ENCODE assay signal across 18 cellular contexts in the genomic region with DNA sequence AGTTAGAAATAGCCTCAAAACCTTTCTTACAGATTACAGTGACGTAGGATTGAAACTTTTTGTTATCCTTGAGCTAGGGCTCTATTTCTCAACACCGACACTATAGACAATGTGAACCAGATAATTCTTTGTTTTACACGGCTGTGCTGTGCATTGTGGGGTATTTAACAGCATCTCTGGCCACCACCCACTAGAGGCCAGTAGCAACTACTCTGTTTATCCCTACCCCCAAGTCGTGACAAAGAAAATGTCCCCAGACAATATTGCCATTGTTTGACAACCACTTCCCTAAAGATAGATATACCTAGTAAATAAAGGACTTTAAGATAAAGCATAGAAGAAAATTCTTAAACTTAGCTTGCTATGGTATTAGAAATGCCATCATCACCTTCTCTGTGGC.
DNase-seq lines count a peak whose midpoint lies in the region; ATAC-seq and TF ChIP-seq lines count a peak whose summit lies in the region.
"Had no signal": no experiment of that assay in that cellular context is flagged by ENCODE, and none has a peak within 500 bp of the region (broad histone marks: within the 10 kb centered on the region; RNA-seq: fewer than 3 reads in every experiment).

No MANE protein-coding gene starts in this region.

- no peak overlapping the region for H3K4ac ChIP-seq in mesendoderm (ENCODE audit: low read depth, low read length)

- H2BK5ac ChIP-seq in mesendoderm (ENCODE audit: low read length), result no peak overlapping the region

- BruUV-seq in HCT116 (replicated peaks; lab: Mats Ljungman, UMichigan), result no TSS peak

- ATAC-seq in GM18868 (IDR thresholded peaks at IDR 0.05; ENCODE audit: unreplicated experiment) (peak; percentile 56), HCT116 (peak; percentile 62; the same call in 1 of the 2 replicates), HG03432 (IDR thresholded peaks at IDR 0.05; ENCODE audit: unreplicated experiment) (peak; percentile 53)
- ATAC-seq: body of pancreas, gastrocnemius medialis, left ventricle myocardium superior had no signal

- no peaks in the 10 kb centered on the region for H4K20me1 ChIP-seq in HCT116 (ENCODE audit: insufficient read depth)

- no peak overlapping the region for H3K18ac ChIP-seq in mesendoderm (ENCODE audit: low read length)

- no peak overlapping the region for H3K9ac ChIP-seq in HCT116 (ENCODE audit: low read length)
- no peak overlapping the region for H3K9ac ChIP-seq in mesendoderm (ENCODE audit: low read length)

- H3K27me3 ChIP-seq in HCT116 (ENCODE audit: insufficient read depth, low read length), result no peaks in the 10 kb centered on the region
- no peaks in the 10 kb centered on the region for H3K27me3 ChIP-seq in mesendoderm (ENCODE audit: insufficient read depth, low read length, poor library complexity)
- no peaks in the 10 kb centered on the region for H3K27me3 ChIP-seq in testis
- H3K27me3 ChIP-seq: body of pancreas, gastrocnemius medialis, ovary, tibial artery had no signal

- no peaks in the 10 kb centered on the region for H3K9me3 ChIP-seq in HCT116 (ENCODE audit: control insufficient read depth in 1 of 2, insufficient read depth in 1 of 2, low read depth in 1 of 2, low read length in 2 of 2)
- no peaks in the 10 kb centered on the region for H3K9me3 ChIP-seq in testis
- H3K9me3 ChIP-seq: body of pancreas, gastrocnemius medialis, ovary, tibial artery had no signal

- peak overlapping the region; percentile 90 for H2AFZ ChIP-seq in HCT116 (ENCODE audit: low read depth, low read length, poor library complexity, severe bottlenecking)

- no peak overlapping the region for H2BK120ac ChIP-seq in mesendoderm (ENCODE audit: low read depth, low read length)

- no CpG with 5 or more reads among the region's 4 CpGs for WGBS in mesendoderm (ENCODE audit: extremely low coverage, insufficient coverage, low lambda C conversion rate)
- 90 to 94% methylated on average over 4 of the region's 4 CpGs for WGBS in testis, 2 donors

- H3K79me2 ChIP-seq in HCT116 (ENCODE audit: insufficient read depth, low read length) (no peaks in the 10 kb centered on the region), mesendoderm (ENCODE audit: control insufficient read depth, insufficient read depth, low read length) (no peaks in the 10 kb centered on the region)

- intact Hi-C loops in HCT116 (cut with micrococcal nuclease), result no loop called here
- intact Hi-C loops in testis (cut with DNase I; ENCODE audit: low total_unique reads), result no loop called here
- intact Hi-C loops in cardiac septum (cut with DNase I), result no loop called here

- POLR2A ChIA-PET in HCT116 (lab: Charles Lee), result no interaction called here

- no peak overlapping the region for H2BK15ac ChIP-seq in mesendoderm (replicated peaks; ENCODE audit: low read depth)

- H3K79me1 ChIP-seq in mesendoderm (ENCODE audit: low read length), result no peaks in the 10 kb centered on the region

- H4K5ac ChIP-seq in mesendoderm (ENCODE audit: low read length), result no peak overlapping the region

- H3K4me1 ChIP-seq in HCT116 (ENCODE audit: control insufficient read depth in 1 of 2, insufficient read depth in 2 of 2, low read length in 2 of 2) (peaks cover 25 to 58% of the 10 kb centered on the region in 2 experiments), mesendoderm (ENCODE audit: control insufficient read depth, low read depth, low read length) (no peaks in the 10 kb centered on the region), testis (no peaks in the 10 kb centered on the region)
- H3K4me1 ChIP-seq: body of pancreas, gastrocnemius medialis, tibial artery had no signal

- DNase-seq in HCT116 (ENCODE audit: low read depth, low spot score) (no peak), mesendoderm (peak; percentile 42), T-helper 9 cell (no peak), testis (no peak), cardiac septum (ENCODE audit: low spot score) (no peak)
- DNase-seq: activated CD4-positive, alpha-beta T cell treated with anti-CD3 and anti-CD28 coated beads, Interleukin-2, amount 10 ng/mL, durations not matched to agents 7 days and 5 days; activated naive CD4-positive, alpha-beta T cell treated with anti-CD3 and anti-CD28 coated beads, Interleukin-2, amount 10 ng/mL, durations not matched to agents 7 days and 5 days; body of pancreas; cortex of kidney; gastrocnemius medialis; left ventricle myocardium superior; NCI-H2029; NCI-H510A; ovary; stimulated activated CD4-positive, alpha-beta T cell treated with anti-CD3 and anti-CD28 coated beads, Interleukin-4, amount 100 ng/mL, for 24 hours; tibial artery had no signal

- H3K23ac ChIP-seq in mesendoderm (ENCODE audit: low read length), result no peak overlapping the region

- peak; percentile 23; the same call in 1 of the 2 replicates for TF ChIP-seq RAD21 in HCT116 (IDR thresholded peaks at IDR 0.05; ENCODE audit: low read depth)

- peak overlapping the region; percentile 13; the same call in 1 of the 2 replicates for H3K4me2 ChIP-seq in HCT116 (ENCODE audit: low read length)
- no peak overlapping the region for H3K4me2 ChIP-seq in mesendoderm (ENCODE audit: low read length)

- no peak overlapping the region for H2AK5ac ChIP-seq in mesendoderm (ENCODE audit: low read length)

- H3K27ac ChIP-seq in HCT116 (ENCODE audit: low read depth, low read length), result no peak overlapping the region
- no peak overlapping the region for H3K27ac ChIP-seq in mesendoderm (ENCODE audit: low read depth, low read length)
- H3K27ac ChIP-seq in testis, result no peak overlapping the region
- H3K27ac ChIP-seq: body of pancreas, gastrocnemius medialis, ovary, tibial artery had no signal

- TF ChIP-seq POLR2A in HCT116 (IDR thresholded peaks at IDR 0.05; ENCODE audit: borderline replicate concordance, extremely low read depth, insufficient read depth, insufficient read length) (no peak), testis (IDR thresholded peaks at IDR 0.05) (no peak)

- no peaks in the 10 kb centered on the region for H3K36me3 ChIP-seq in HCT116 (ENCODE audit: control insufficient read depth in 1 of 2, insufficient read depth in 2 of 2, low read length in 2 of 2)
- H3K36me3 ChIP-seq in mesendoderm (ENCODE audit: control insufficient read depth, insufficient read depth, low read length), result no peaks in the 10 kb centered on the region
- H3K36me3 ChIP-seq in testis (ENCODE audit: low read depth, missing control alignments), result no peaks in the 10 kb centered on the region
- H3K36me3 ChIP-seq: gastrocnemius medialis, ovary, tibial artery had no signal

- CTCF ChIA-PET in HCT116 (lab: Charles Lee), result no interaction called here

- RAD21 ChIA-PET in HCT116 (lab: Charles Lee; ENCODE audit: low non-redundant PET in 1 of 2, low total read pairs in 2 of 2, uncharacterized antibody in 2 of 2, unreplicated experiment in 2 of 2), result no interaction called here

- no peak overlapping the region for H4K8ac ChIP-seq in mesendoderm (ENCODE audit: low read depth, low read length)

- H3K4me3 ChIP-seq in HCT116 (replicated peaks in 1 of 2; ENCODE audit: low read depth in 1 of 2, low read length in 2 of 2) (no peak overlapping the region), mesendoderm (ENCODE audit: low read length) (no peak overlapping the region), testis (no peak overlapping the region)
- H3K4me3 ChIP-seq: body of pancreas, gastrocnemius medialis, ovary, tibial artery had no signal

- TF ChIP-seq CTCF in HCT116 (IDR thresholded peaks at IDR 0.05 in 2 of 3, conservative IDR thresholded peaks at IDR 0.05 in 1 of 3; ENCODE audit: borderline replicate concordance in 1 of 3, insufficient read depth in 1 of 3, low read depth in 2 of 3, low read length in 2 of 3) (peak in 2 of 3 experiments; percentile 17 to 30; a peak in 2 of 6 replicates), testis (IDR thresholded peaks at IDR 0.05) (no peak)

- H3K56ac ChIP-seq in mesendoderm (ENCODE audit: low read length), result no peak overlapping the region

- no peaks in the 10 kb centered on the region for H3K9me2 ChIP-seq in HCT116 (ENCODE audit: insufficient read depth)

TF ChIP-seq in HCT116, 20 proteins besides CTCF, POLR2A, EP300 and RAD21:
- TF ChIP-seq JUND (IDR thresholded peaks at IDR 0.05) (no peak), SP1 (IDR thresholded peaks at IDR 0.05; ENCODE audit: low read depth) (no peak), SRF (IDR thresholded peaks at IDR 0.05; ENCODE audit: low read depth) (no peak), EZH2phosphoT487 (IDR thresholded peaks at IDR 0.05; ENCODE audit: borderline replicate concordance) (no peak)

Comparison
In these comparisons a context has a peak if more than half of its experiments do, and no peak if none do; other contexts are left out.
1. CTCF ChIP-seq: peak in HCT116 (2 of 3); none in testis (0 of 3).
2. Peak in every context shown above with its lines, with median percentiles within 50 percentile points of each other: ATAC-seq.